9 cellular contexts compared by ENCODE assay signal in genomic region chr9:88533951-88534455, GRCh38. TPM values are rescaled to one million over a fixed set of nuclear protein-coding genes. Genes with fewer than 3 reads are reported as not detected.
DNase-seq lines count a peak whose midpoint lies in the region; ATAC-seq lines count a peak whose summit lies in the region.
"Had no signal": no experiment of that assay in that cellular context is flagged by ENCODE, and none has a peak within 500 bp of the region (broad histone marks: within the 10 kb centered on the region; RNA-seq: fewer than 3 reads in every experiment).

No MANE protein-coding gene starts in this region.

- intact Hi-C loops in sciatic nerve (cut with DNase I) = no loop called here

- peaks cover 8% of the 10 kb centered on the region for H3K4me1 Mint-ChIP-seq in activated naive CD8-positive, alpha-beta T cell treated with anti-CD3 and anti-CD28 coated beads for 36 hours

- peak overlapping the region; percentile 22 for H3K4me3 Mint-ChIP-seq in activated naive CD8-positive, alpha-beta T cell treated with anti-CD3 and anti-CD28 coated beads for 36 hours

- peaks cover 77% of the 10 kb centered on the region for H3K27me3 Mint-ChIP-seq in activated naive CD8-positive, alpha-beta T cell treated with anti-CD3 and anti-CD28 coated beads for 36 hours

- no peaks in the 10 kb centered on the region for H3K36me3 Mint-ChIP-seq in activated naive CD8-positive, alpha-beta T cell treated with anti-CD3 and anti-CD28 coated beads for 36 hours

- peak; percentile 8 for DNase-seq in SKM-1 treated with dmso at 0.1 percent for 144 hours (lab: John Stamatoyannopoulos, UW; ENCODE audit: unreplicated experiment)
- DNase-seq in SKM-1 (lab: John Stamatoyannopoulos, UW; ENCODE audit: unreplicated experiment) = no peak
- DNase-seq in activated naive CD8-positive, alpha-beta T cell treated with anti-CD3 and anti-CD28 coated beads for 36 hours = no peak
- DNase-seq in hepatic stellate cell (ENCODE audit: low spot score) = peak; percentile 68
- no peak for DNase-seq in sciatic nerve (ENCODE audit: low spot score)
- DNase-seq in MV-4-11 (lab: John Stamatoyannopoulos, UW) = no peak
- no peak for DNase-seq in DMS153 treated with DMSO at 0.1 percent for 48 hours (lab: John Stamatoyannopoulos, UW; ENCODE audit: unreplicated experiment)

- no peak overlapping the region for H3K27ac Mint-ChIP-seq in activated naive CD8-positive, alpha-beta T cell treated with anti-CD3 and anti-CD28 coated beads for 36 hours

- H3K9me3 Mint-ChIP-seq in activated naive CD8-positive, alpha-beta T cell treated with anti-CD3 and anti-CD28 coated beads for 36 hours = peaks cover 1% of the 10 kb centered on the region

- ATAC-seq in sciatic nerve = peak; percentile 49
- ATAC-seq in GM19328 (IDR thresholded peaks at IDR 0.05; ENCODE audit: unreplicated experiment) = no peak

RNA-seq across cellular contexts. Expression of gene NXNL2, which starts 1.0 kb away (rescaled TPM):
- not detected for total RNA-seq in activated naive CD8-positive, alpha-beta T cell treated with anti-CD3 and anti-CD28 coated beads for 36 hours
- total RNA-seq in sciatic nerve = 1.3 TPM
- total RNA-seq: subcutaneous adipose tissue had no signal

Comparison
In these comparisons a context has a peak if more than half of its experiments do, and no peak if none do; other contexts are left out.
1. DNase-seq: peak in SKM-1 treated with dmso at 0.1 percent for 144 hours (single experiment) and hepatic stellate cell (single experiment); none in SKM-1 (single experiment), activated naive CD8-positive, alpha-beta T cell treated with anti-CD3 and anti-CD28 coated beads for 36 hours (single experiment), sciatic nerve (single experiment), MV-4-11 (single experiment) and DMS153 treated with DMSO at 0.1 percent for 48 hours (single experiment).